ENCODE assay signal across 18 cellular contexts in the genomic region with DNA sequence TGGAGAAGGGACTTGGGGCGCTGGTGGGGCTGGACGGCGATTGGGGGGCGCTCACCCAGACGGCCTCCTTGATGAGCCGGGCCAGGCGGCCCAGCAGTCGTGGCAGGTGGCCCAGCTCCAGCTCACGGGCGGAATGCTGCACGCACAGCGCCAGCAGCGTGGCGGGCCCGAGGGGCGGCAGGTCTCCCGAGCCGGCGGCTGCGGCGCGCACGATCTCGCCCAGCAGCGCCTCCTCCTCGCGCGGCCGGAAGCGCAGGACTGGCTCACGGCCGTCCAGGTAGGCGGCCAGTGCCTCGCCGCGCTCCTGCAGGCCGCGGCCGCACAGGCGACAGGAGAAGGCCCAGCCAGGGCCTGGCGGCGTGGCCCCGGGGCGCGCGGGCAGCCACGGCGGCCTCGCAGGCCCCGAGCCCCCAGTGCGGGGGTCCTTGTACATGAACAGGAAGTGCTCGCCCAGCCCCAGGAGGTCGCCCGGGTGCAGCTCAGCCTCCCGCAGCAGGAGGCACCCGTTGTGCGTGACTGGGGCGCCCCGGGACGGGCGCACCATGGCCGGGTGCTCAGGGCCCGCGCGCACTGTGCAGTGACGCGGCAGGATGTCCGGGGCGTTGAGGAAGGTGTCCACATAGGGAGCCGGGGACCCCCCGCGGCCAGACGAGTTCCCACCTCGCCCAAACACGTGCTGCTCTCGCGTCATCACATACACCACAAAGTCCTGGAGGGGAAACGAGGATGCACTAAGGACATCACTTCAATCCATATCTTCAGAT. TPM values are rescaled to one million over a fixed set of nuclear protein-coding genes. Genes with fewer than 3 reads are reported as not detected.
A peak's percentile ranks its signal among the peaks of the same experiment; 100 is the strongest.
DNase-seq lines count a peak whose midpoint lies in the region; ATAC-seq and TF ChIP-seq lines count a peak whose summit lies in the region.
"Had no signal": no experiment of that assay in that cellular context is flagged by ENCODE, and none has a peak within 500 bp of the region (broad histone marks: within the 10 kb centered on the region; RNA-seq: fewer than 3 reads in every experiment).

No MANE protein-coding gene starts in this region.

- ATAC-seq in Right ventricle myocardium superior (ENCODE audit: poor library complexity) (peak; percentile 13), mucosa of descending colon (peak; percentile 60), GM18520 (IDR thresholded peaks at IDR 0.05; ENCODE audit: unreplicated experiment) (no peak)
- no peak for ATAC-seq in CD8-positive, alpha-beta T cell
- ATAC-seq: T-helper 17 cell had no signal

- H3K4me3 Mint-ChIP-seq in CD8-positive, alpha-beta T cell: no peak overlapping the region
- H3K4me3 Mint-ChIP-seq: T-helper 17 cell had no signal

- WGBS in esophagus muscularis mucosa: 45% methylated on average over 21 of the region's 78 CpGs
- WGBS in thyroid gland, 2 donors: 55 to 57% methylated on average over 22 to 49 of the region's 78 CpGs
- 74 to 87% methylated on average over 6 to 41 of the region's 78 CpGs for WGBS in transverse colon (ENCODE audit: low coverage in 1 of 2), 2 donors

- TF ChIP-seq EP300 in esophagus muscularis mucosa (IDR thresholded peaks at IDR 0.05) (no peak), transverse colon (IDR thresholded peaks at IDR 0.05; ENCODE audit: low read depth) (no peak)

- H3K27ac ChIP-seq in esophagus muscularis mucosa (replicated peaks in 1 of 4): peak overlapping the region in 2 of 4 donors; percentile 60 to 67
- no peak overlapping the region for H3K27ac ChIP-seq in thyroid gland
- H3K27ac ChIP-seq in CD8-positive, alpha-beta T cell (ENCODE audit: low read depth, low read length): no peak overlapping the region
- peak overlapping the region in 1 of 4 donors; percentile 65 for H3K27ac ChIP-seq in transverse colon
- H3K27ac ChIP-seq: hepatocyte, tibial artery had no signal

- peaks cover 0 to 74% (median 3%) of the 10 kb centered on the region in 4 donors for H3K36me3 ChIP-seq in esophagus muscularis mucosa
- no peaks in the 10 kb centered on the region for H3K36me3 ChIP-seq in mucosa of descending colon (ENCODE audit: low read depth)
- no peaks in the 10 kb centered on the region for H3K36me3 ChIP-seq in thyroid gland
- H3K36me3 ChIP-seq in CD8-positive, alpha-beta T cell (ENCODE audit: insufficient read depth, low read length): no peaks in the 10 kb centered on the region
- H3K36me3 ChIP-seq in transverse colon: no peaks in the 10 kb centered on the region

- in situ Hi-C loops in transverse colon (cut with MboI; ENCODE audit: low pct_ligation_motif_present in 1 of 4, low pct_unique_long_range_greater_than_20kb in 1 of 4, low sequenced_read_pairs in 3 of 4): no loop called here

- H3K4me1 Mint-ChIP-seq in CD8-positive, alpha-beta T cell (ENCODE audit: low read depth): peaks cover 18% of the 10 kb centered on the region

- no peaks in the 10 kb centered on the region for H3K27me3 Mint-ChIP-seq in CD8-positive, alpha-beta T cell (ENCODE audit: low read depth)

- no peak for DNase-seq in Right ventricle myocardium superior
- no peak for DNase-seq in cardiac septum (ENCODE audit: low spot score)
- DNase-seq in esophagus muscularis mucosa (ENCODE audit: extremely low spot score): no peak
- no peak for DNase-seq in mucosa of descending colon
- DNase-seq in thyroid gland: peak; percentile 40 to 49
- DNase-seq in CD8-positive, alpha-beta T cell: no peak
- no peak for DNase-seq in transverse colon
- DNase-seq: activated naive CD4-positive, alpha-beta T cell treated with anti-CD3 and anti-CD28 coated beads, Interleukin-2, amount 50 U/mL, for 16 hours; Calu3; NCI-H1092 treated with DMSO at 0.1 percent for 48 hours; NCI-H2171; nucleus accumbens; T-helper 17 cell; tibial artery had no signal

- POLR2A ChIA-PET in CD8-positive, alpha-beta T cell (lab: Charles Lee): no interaction called here

- peak in 1 of 3 experiments; percentile 21 for TF ChIP-seq CTCF in esophagus muscularis mucosa (IDR thresholded peaks at IDR 0.05)
- no peak for TF ChIP-seq CTCF in mucosa of descending colon (IDR thresholded peaks at IDR 0.05)
- TF ChIP-seq CTCF in thyroid gland (IDR thresholded peaks at IDR 0.05): peak in 1 of 6 experiments; percentile 38
- no peak for TF ChIP-seq CTCF in CD8-positive, alpha-beta T cell (IDR thresholded peaks at IDR 0.05)
- TF ChIP-seq CTCF in transverse colon (IDR thresholded peaks at IDR 0.05): peak in 1 of 5 experiments; percentile 9

- H3K4me1 ChIP-seq in esophagus muscularis mucosa: peaks cover 13 to 27% (median 17%) of the 10 kb centered on the region in 4 donors
- no peaks in the 10 kb centered on the region for H3K4me1 ChIP-seq in mucosa of descending colon (ENCODE audit: low read depth)
- peaks cover 4 to 6% of the 10 kb centered on the region in 2 donors for H3K4me1 ChIP-seq in thyroid gland
- peaks cover 19% of the 10 kb centered on the region for H3K4me1 ChIP-seq in CD8-positive, alpha-beta T cell (ENCODE audit: insufficient read depth, low read length)
- peaks cover 0 to 8% (median 0%) of the 10 kb centered on the region in 4 donors for H3K4me1 ChIP-seq in transverse colon

- H3K9me3 ChIP-seq in esophagus muscularis mucosa (no peaks in the 10 kb centered on the region), mucosa of descending colon (peaks cover 6% of the 10 kb centered on the region), thyroid gland (no peaks in the 10 kb centered on the region), transverse colon (no peaks in the 10 kb centered on the region)
- no peaks in the 10 kb centered on the region for H3K9me3 ChIP-seq in CD8-positive, alpha-beta T cell (ENCODE audit: low read length)
- H3K9me3 ChIP-seq: tibial artery had no signal

- intact Hi-C loops in Right ventricle myocardium superior (cut with DNase I): no loop called here
- intact Hi-C loops in cardiac septum (cut with DNase I): no loop called here
- intact Hi-C loops in esophagus muscularis mucosa (cut with DNase I): no loop called here
- intact Hi-C loops in mucosa of descending colon (cut with DNase I, micrococcal nuclease): no loop called here
- intact Hi-C loops in thyroid gland (cut with DNase I): no loop called here
- intact Hi-C loops in CD8-positive, alpha-beta T cell (cut with DNase I, micrococcal nuclease): loop anchor here in 1 of 2 experiments (10.0 kb wide), 2 partner anchors 266 to 364 kb away; partner anchors contain the start of genes GYS1, RUVBL2, SYNGR4 and TMEM143
- intact Hi-C loops in transverse colon (cut with DNase I; ENCODE audit: low total_unique reads): no loop called here

- peaks cover 16% of the 10 kb centered on the region for H3K9me3 Mint-ChIP-seq in CD8-positive, alpha-beta T cell

- CTCF ChIA-PET in CD8-positive, alpha-beta T cell (lab: Charles Lee): interaction anchor here (1.0 to 1.5 kb wide), 3 partner anchors 10 to 107 kb away, joined by 3 to 10 read pairs (median 4); partner anchors contain the start of gene HSD17B14

- TF ChIP-seq POLR2A in esophagus muscularis mucosa (IDR thresholded peaks at IDR 0.05; ENCODE audit: low read depth): no peak
- no peak for TF ChIP-seq POLR2A in thyroid gland (IDR thresholded peaks at IDR 0.05)
- no peak for TF ChIP-seq POLR2A in transverse colon (IDR thresholded peaks at IDR 0.05)

- no peak overlapping the region for H3K27ac Mint-ChIP-seq in CD8-positive, alpha-beta T cell

- H3K36me3 Mint-ChIP-seq in CD8-positive, alpha-beta T cell: peaks cover 8% of the 10 kb centered on the region

- peaks cover 0 to 25% (median 0%) of the 10 kb centered on the region in 4 donors for H3K27me3 ChIP-seq in esophagus muscularis mucosa
- no peaks in the 10 kb centered on the region for H3K27me3 ChIP-seq in thyroid gland
- no peaks in the 10 kb centered on the region for H3K27me3 ChIP-seq in CD8-positive, alpha-beta T cell (ENCODE audit: insufficient read depth, low read length)
- peaks cover 6% of the 10 kb centered on the region for H3K27me3 ChIP-seq in transverse colon
- H3K27me3 ChIP-seq: hepatocyte had no signal

- peak overlapping the region; percentile 7 to 47 (median 34) for H3K4me3 ChIP-seq in esophagus muscularis mucosa
- no peak overlapping the region for H3K4me3 ChIP-seq in mucosa of descending colon
- H3K4me3 ChIP-seq in thyroid gland (replicated peaks in 1 of 3): no peak overlapping the region
- no peak overlapping the region for H3K4me3 ChIP-seq in CD8-positive, alpha-beta T cell (ENCODE audit: low read depth, low read length)
- peak overlapping the region in 1 of 4 donors; percentile 16 for H3K4me3 ChIP-seq in transverse colon
- H3K4me3 ChIP-seq: hepatocyte had no signal

RNA-seq across cellular contexts. Expression of gene MAMSTR, which starts 9.5 kb away (rescaled TPM):
- total RNA-seq in Right ventricle myocardium superior: 4.8 TPM
- total RNA-seq in cardiac septum: 3.2 TPM
- total RNA-seq in esophagus muscularis mucosa: 1 to 10 TPM in 3 of 4 donors, under 1 TPM in 1; 0.99 to 2.9 (median 1.8) TPM
- total RNA-seq in mucosa of descending colon: 1 to 10 TPM in 1 of 3 donors, under 1 TPM in 2; 0.31 to 2.4 (median 0.61) TPM
- under 1 TPM in 3 of 4 donors, not detected in 1; 0.29 to 0.67 (median 0.54) TPM for total RNA-seq in thyroid gland
- under 1 TPM; 0.17 to 0.65 TPM for total RNA-seq in CD8-positive, alpha-beta T cell
- total RNA-seq in transverse colon: 1 to 10 TPM in 2 of 4 donors, under 1 TPM in 1, not detected in 1; 0.55 to 2.2 (median 1.6) TPM

RNA-seq across cellular contexts. Expression of gene RASIP1, which starts 11.3 kb away (rescaled TPM):
- total RNA-seq in Right ventricle myocardium superior: 15.1 TPM
- 13.6 TPM for total RNA-seq in cardiac septum
- total RNA-seq in esophagus muscularis mucosa: 10 to 100 TPM; 15.0 to 27.7 (median 22.8) TPM
- total RNA-seq in mucosa of descending colon: 1 to 10 TPM; 1.7 to 8.6 (median 3.2) TPM
- 10 to 100 TPM in 2 of 4 donors, 1 to 10 TPM in 2; 9.7 to 25.8 (median 14.0) TPM for total RNA-seq in thyroid gland
- 1 to 10 TPM in 1 of 2 experiments, under 1 TPM in 1; 0.64 to 1.1 TPM for total RNA-seq in CD8-positive, alpha-beta T cell
- total RNA-seq in transverse colon: 10 to 100 TPM in 2 of 4 donors, 1 to 10 TPM in 2; 3.0 to 11.1 (median 7.0) TPM

RNA-seq across cellular contexts. Expression of gene IZUMO1, which starts 17.6 kb away (rescaled TPM):
- total RNA-seq in Right ventricle myocardium superior (0.73 TPM), cardiac septum (0.83 TPM), esophagus muscularis mucosa (not detected), mucosa of descending colon (not detected), thyroid gland (1 to 10 TPM in 2 of 4 donors, not detected in 2; 1.1 TPM), transverse colon (not detected)
- total RNA-seq in CD8-positive, alpha-beta T cell: not detected
- total RNA-seq: A673, T-helper 17 cell had no signal

RNA-seq across cellular contexts. Expression of gene FUT1, which starts 23.4 kb away (rescaled TPM):
- total RNA-seq in Right ventricle myocardium superior: 1.8 TPM
- total RNA-seq in cardiac septum: 1.6 TPM
- total RNA-seq in esophagus muscularis mucosa: 1 to 10 TPM in 3 of 4 donors, under 1 TPM in 1; 0.83 to 2.5 (median 2.1) TPM
- 1 to 10 TPM in 1 of 3 donors, under 1 TPM in 2; 0.17 to 1.5 (median 0.72) TPM for total RNA-seq in mucosa of descending colon
- 1 to 10 TPM; 1.7 to 3.0 (median 2.0) TPM for total RNA-seq in thyroid gland
- not detected for total RNA-seq in CD8-positive, alpha-beta T cell
- total RNA-seq in transverse colon: under 1 TPM; 0.27 to 1.00 (median 0.58) TPM

RNA-seq across cellular contexts. Expression of gene FGF21, which starts 26.3 kb away (rescaled TPM):
- not detected for total RNA-seq in Right ventricle myocardium superior
- not detected for total RNA-seq in cardiac septum
- not detected for total RNA-seq in esophagus muscularis mucosa
- total RNA-seq in mucosa of descending colon: not detected
- not detected for total RNA-seq in thyroid gland
- total RNA-seq in CD8-positive, alpha-beta T cell: not detected
- not detected for total RNA-seq in transverse colon
- total RNA-seq: A673, Calu3, hepatocyte, mesenteric fat pad, T-helper 17 cell had no signal

Comparison
In these comparisons a context has a peak if more than half of its experiments do, and no peak if none do; other contexts are left out.
1. ATAC-seq: peak in Right ventricle myocardium superior (single experiment) and mucosa of descending colon (single experiment); none in GM18520 (single experiment) and CD8-positive, alpha-beta T cell (single experiment).
2. DNase-seq: peak in thyroid gland (2 of 2); none in Right ventricle myocardium superior (single experiment), cardiac septum (single experiment), esophagus muscularis mucosa (single experiment), mucosa of descending colon (0 of 3), CD8-positive, alpha-beta T cell (0 of 7) and transverse colon (single experiment).
3. H3K4me3 ChIP-seq: peak in esophagus muscularis mucosa (4 of 4); none in mucosa of descending colon (single experiment), thyroid gland (0 of 3) and CD8-positive, alpha-beta T cell (single experiment).